Comparison of ENCODE assay signal across 16 cellular contexts in genomic region chr19:34259367-34259865, GRCh38. TPM values are rescaled to one million over a fixed set of nuclear protein-coding genes. Genes with fewer than 3 reads are reported as not detected.
DNase-seq lines count a peak whose midpoint lies in the region; ATAC-seq, FAIRE-seq and TF ChIP-seq lines count a peak whose summit lies in the region.
"Had no signal": no experiment of that assay in that cellular context is flagged by ENCODE, and none has a peak within 500 bp of the region (broad histone marks: within the 10 kb centered on the region; RNA-seq: fewer than 3 reads in every experiment).

No MANE protein-coding gene starts in this region.

- peaks cover 0 to 15% (median 0%) of the 10 kb centered on the region in 3 donors for H3K36me3 Mint-ChIP-seq in naive thymus-derived CD8-positive, alpha-beta T cell
- H3K36me3 Mint-ChIP-seq: IgD-negative memory B cell had no signal

- H3K27ac ChIP-seq in GM12878 (ENCODE audit: control insufficient read depth, insufficient read depth) (no peak overlapping the region), osteoblast (ENCODE audit: low read depth, low read length) (no peak overlapping the region)
- H3K27ac ChIP-seq: body of pancreas, dorsolateral prefrontal cortex had no signal

- H3K79me2 ChIP-seq in GM12878 (ENCODE audit: control insufficient read depth, insufficient read depth, low read length) (peaks cover 5% of the 10 kb centered on the region), osteoblast (ENCODE audit: insufficient read depth, low read length) (peaks cover 79% of the 10 kb centered on the region)

- DNase-seq in NCI-H510A treated with DMSO at 0.1 percent for 48 hours (lab: John Stamatoyannopoulos, UW): peak; percentile 24
- DNase-seq in NCI-H510A (lab: John Stamatoyannopoulos, UW): no peak
- DNase-seq in HTR-8/SVneo (ENCODE audit: insufficient read length, low spot score): no peak
- DNase-seq in GM12878 (ENCODE audit: low read depth, low spot score): no peak
- DNase-seq in naive thymus-derived CD8-positive, alpha-beta T cell: no peak
- no peak for DNase-seq in urothelium cell line (ENCODE audit: low spot score)
- no peak for DNase-seq in osteoblast (ENCODE audit: insufficient read length, low spot score, missing footprints)
- DNase-seq: body of pancreas; dorsolateral prefrontal cortex; mesenchymal stem cell; NCI-H146; stimulated activated naive CD8-positive, alpha-beta T cell treated with anti-CD3 and anti-CD28 coated beads, Interleukin-15, Interleukin-2, amounts not matched to agents 100 U/mL and 50 U/mL, for 24 hours; T-helper 9 cell had no signal

- POLR2A ChIA-PET in GM12878 (lab: Charles Lee): no interaction called here
- POLR2A ChIA-PET in naive thymus-derived CD8-positive, alpha-beta T cell (lab: Charles Lee): interaction anchor here (0.9 kb wide), 1 partner anchor 13 kb away, joined by 3 read pairs; no protein-coding TSS in a partner anchor

- H2AFZ ChIP-seq in GM12878 (ENCODE audit: control insufficient read depth, low read depth, low read length) (no peak overlapping the region), osteoblast (ENCODE audit: low read length) (no peak overlapping the region)

- peak overlapping the region; percentile 18 to 76 (median 42) for H3K27ac Mint-ChIP-seq in naive thymus-derived CD8-positive, alpha-beta T cell

- TF ChIP-seq POLR2A in GM12878 (IDR thresholded peaks at IDR 0.05; ENCODE audit: low read depth, low read length): no peak

- in situ Hi-C loops in GM12878 (cut with MboI): no loop called here

- H3K4me2 ChIP-seq in GM12878 (ENCODE audit: control insufficient read depth, insufficient read depth): no peak overlapping the region
- H3K4me2 ChIP-seq in osteoblast (ENCODE audit: insufficient read depth, low read length): no peak overlapping the region
- H3K4me2 ChIP-seq: smooth muscle cell had no signal

- SMC1A ChIA-PET in GM12878 (lab: Charles Lee; ENCODE audit: uncharacterized antibody, unreplicated experiment): no interaction called here

- FAIRE-seq in HTR-8/SVneo (lab: Jason Lieb, UNC): peak; percentile 28
- no peak for FAIRE-seq in GM12878 (lab: Jason Lieb, UNC)
- FAIRE-seq in urothelium cell line (lab: Jason Lieb, UNC): no peak

- TSS peak; percentile 33 for BruUV-seq in GM12878 (replicated peaks; lab: Mats Ljungman, UMichigan)

- H3K36me3 ChIP-seq in GM12878 (ENCODE audit: control insufficient read depth in 2 of 2, insufficient read depth in 2 of 2, low read length in 1 of 2): no peaks in the 10 kb centered on the region; a peak in 1 of 4 replicates
- peaks cover 4% of the 10 kb centered on the region for H3K36me3 ChIP-seq in osteoblast (ENCODE audit: insufficient read depth, low read length)

- intact Hi-C loops in GM12878 (cut with micrococcal nuclease; ENCODE audit: unreplicated experiment): no loop called here

- TF ChIP-seq EP300 in GM12878 (IDR thresholded peaks at IDR 0.05; ENCODE audit: borderline replicate concordance in 1 of 2, control insufficient read depth in 1 of 2, low read depth in 2 of 2, low read length in 2 of 2): no peak

- H3K9me3 ChIP-seq in GM12878 (replicated peaks; ENCODE audit: control insufficient read depth, insufficient read depth, low read length) (no peaks in the 10 kb centered on the region), osteoblast (ENCODE audit: low read depth, low read length) (no peaks in the 10 kb centered on the region)
- H3K9me3 ChIP-seq: body of pancreas had no signal

- H3K4me3 ChIP-seq in GM12878: no peak overlapping the region
- no peak overlapping the region for H3K4me3 ChIP-seq in osteoblast (ENCODE audit: insufficient read depth, low read length)
- H3K4me3 ChIP-seq: body of pancreas, dorsolateral prefrontal cortex, smooth muscle cell had no signal

- H3K27me3 Mint-ChIP-seq in naive thymus-derived CD8-positive, alpha-beta T cell: no peaks in the 10 kb centered on the region
- H3K27me3 Mint-ChIP-seq: IgD-negative memory B cell had no signal

- CTCF ChIA-PET in GM12878 (lab: Yijun Ruan, JAX): no interaction called here

- WGBS in GM12878 (ENCODE audit: insufficient coverage, insufficient replicate concordance, low lambda C conversion rate, missing lambda C conversion rate): 97% methylated on average over 2 of the region's 2 CpGs

- H3K4me3 Mint-ChIP-seq in naive thymus-derived CD8-positive, alpha-beta T cell: peak overlapping the region in 2 of 10 donors; percentile 13 to 25

- no peak overlapping the region for H3K9ac ChIP-seq in GM12878 (ENCODE audit: control insufficient read depth, insufficient read depth, low read length)

- H3K9me3 Mint-ChIP-seq in naive thymus-derived CD8-positive, alpha-beta T cell: no peaks in the 10 kb centered on the region
- H3K9me3 Mint-ChIP-seq: IgD-negative memory B cell had no signal

- peaks cover 26 to 70% (median 58%) of the 10 kb centered on the region in 4 donors for H3K4me1 Mint-ChIP-seq in naive thymus-derived CD8-positive, alpha-beta T cell

- RAD21 ChIA-PET in GM12878 (lab: Charles Lee; ENCODE audit: unreplicated experiment): no interaction called here

- H4K20me1 ChIP-seq in GM12878 (ENCODE audit: control insufficient read depth, insufficient read depth): no peaks in the 10 kb centered on the region
- H4K20me1 ChIP-seq in osteoblast (ENCODE audit: insufficient read depth, low read length): peaks cover 2% of the 10 kb centered on the region

- H3K27me3 ChIP-seq in GM12878 (replicated peaks in 1 of 2; ENCODE audit: control insufficient read depth in 2 of 2, insufficient read depth in 2 of 2, low read length in 1 of 2): no peaks in the 10 kb centered on the region
- H3K27me3 ChIP-seq in osteoblast (ENCODE audit: insufficient read depth, low read length): no peaks in the 10 kb centered on the region
- H3K27me3 ChIP-seq: body of pancreas, dorsolateral prefrontal cortex had no signal

- TF ChIP-seq CTCF in GM12878 (IDR thresholded peaks at IDR 0.05 in 2 of 3, conservative IDR thresholded peaks at IDR 0.05 in 1 of 3; ENCODE audit: control insufficient read depth in 2 of 3, extremely low read depth in 1 of 3, insufficient read depth in 1 of 3, low read depth in 3 of 3, low read length in 3 of 3): no peak
- TF ChIP-seq CTCF in osteoblast (IDR thresholded peaks at IDR 0.05; ENCODE audit: extremely low read depth, low read depth, low read length): no peak

- H3K4me1 ChIP-seq in GM12878 (ENCODE audit: control insufficient read depth, insufficient read depth, low read length) (no peaks in the 10 kb centered on the region), osteoblast (ENCODE audit: insufficient read depth, low read length) (peaks cover 35% of the 10 kb centered on the region)

- ATAC-seq in GM12878 (no peak), GM18870 (IDR thresholded peaks at IDR 0.05; ENCODE audit: unreplicated experiment) (no peak)
- no peak for ATAC-seq in naive thymus-derived CD8-positive, alpha-beta T cell
- ATAC-seq: body of pancreas; stimulated activated naive CD8-positive, alpha-beta T cell treated with anti-CD3 and anti-CD28 coated beads, Interleukin-15, Interleukin-2, amounts not matched to agents 100 U/mL and 50 U/mL, for 24 hours had no signal

- no peak for TF ChIP-seq RAD21 in GM12878 (IDR thresholded peaks at IDR 0.05; ENCODE audit: insufficient read depth, low read depth, low read length)

TF ChIP-seq in GM12878, 131 proteins besides CTCF, POLR2A, EP300 and RAD21:
- no peak for TF ChIP-seq BCL3 (IDR thresholded peaks at IDR 0.05; ENCODE audit: borderline replicate concordance, insufficient read depth, low read depth, low read length, poor library complexity, severe bottlenecking)
- TF ChIP-seq SMAD1 (IDR thresholded peaks at IDR 0.05; ENCODE audit: low read depth, partially characterized antibody): no peak
- no peak for TF ChIP-seq TBL1XR1 (IDR thresholded peaks at IDR 0.05; ENCODE audit: low read depth, low read length)
- TF ChIP-seq TAF1 (IDR thresholded peaks at IDR 0.05; ENCODE audit: borderline replicate concordance, low read depth, low read length): no peak
- no peak for TF ChIP-seq STAT1 (conservative IDR thresholded peaks at IDR 0.05)
- no peak for TF ChIP-seq MEF2B (IDR thresholded peaks at IDR 0.05; ENCODE audit: partially characterized antibody, poor library complexity, severe bottlenecking)
- TF ChIP-seq LARP7 (IDR thresholded peaks at IDR 0.05): no peak

RNA-seq across cellular contexts. Expression of gene GARRE1, which starts 5.1 kb away (rescaled TPM):
- 28.7 and 30.3 TPM in 2 replicates for total RNA-seq in GM12878 (2013; cell fraction: nucleolus; rRNA removed)
- 5.8 and 7.3 TPM in 2 replicates for total RNA-seq in GM12878 (2014; rRNA removed)
- 4.9 and 5.2 TPM in 2 replicates for total RNA-seq in GM12878 (2014; rRNA removed; fragmentation: Illumina TruSeq; extraction: Trizol)
- total RNA-seq in GM12878 (2021): 6.0 and 9.4 TPM in 2 replicates
- 3.3 TPM for polyA plus RNA-seq in GM12878 (2011; ENCODE audit: low read depth)
- polyA plus RNA-seq in GM12878 (2011; rRNA removed): 6.8 and 8.4 TPM in 2 replicates
- polyA plus RNA-seq in GM12878 (2011; cell fraction: cytosol; rRNA removed): 5.6 and 7.4 TPM in 2 replicates
- polyA plus RNA-seq in GM12878 (2011; cell fraction: nucleus; rRNA removed): 10.1 and 10.5 TPM in 2 replicates
- 5.5 and 6.8 TPM in 2 replicates for polyA plus RNA-seq in GM12878 (2012)
- 4.9 and 5.0 TPM in 2 replicates for polyA plus RNA-seq in GM12878 (2014; fragmentation: Illumina TruSeq; extraction: Trizol)
- polyA plus RNA-seq in GM12878 (2014; fragmentation: Nextera tagmentation; extraction: Ambion mirVana): 1 to 10 TPM; 1.1 to 2.5 TPM
- polyA plus RNA-seq in GM12878 (2014; rRNA removed): 6.0 and 6.6 TPM in 2 replicates
- polyA plus RNA-seq in GM12878 (2016; fragmentation: Nextera tagmentation; extraction: Ambion mirVana): 1 to 10 TPM; 5.0 to 5.1 TPM
- 6.2 and 7.8 TPM in 2 replicates for polyA minus RNA-seq in GM12878 (2011; rRNA and poly(A)+ RNA removed)
- polyA minus RNA-seq in GM12878 (2011; cell fraction: cytosol; rRNA and poly(A)+ RNA removed): 2.1 and 3.8 TPM in 2 replicates
- 4.4 and 5.6 TPM in 2 replicates for polyA minus RNA-seq in GM12878 (2011; cell fraction: nucleus; rRNA and poly(A)+ RNA removed)
- total RNA-seq in naive thymus-derived CD8-positive, alpha-beta T cell: 10 to 100 TPM; 41.5 to 53.7 TPM
- 1 to 10 TPM; 5.4 to 6.3 (median 5.6) TPM for polyA plus RNA-seq in naive thymus-derived CD8-positive, alpha-beta T cell
- 25.0 and 29.8 TPM in 2 replicates for total RNA-seq in osteoblast
